Comparison of ENCODE assay signal across 1 cellular context in the genomic region with DNA sequence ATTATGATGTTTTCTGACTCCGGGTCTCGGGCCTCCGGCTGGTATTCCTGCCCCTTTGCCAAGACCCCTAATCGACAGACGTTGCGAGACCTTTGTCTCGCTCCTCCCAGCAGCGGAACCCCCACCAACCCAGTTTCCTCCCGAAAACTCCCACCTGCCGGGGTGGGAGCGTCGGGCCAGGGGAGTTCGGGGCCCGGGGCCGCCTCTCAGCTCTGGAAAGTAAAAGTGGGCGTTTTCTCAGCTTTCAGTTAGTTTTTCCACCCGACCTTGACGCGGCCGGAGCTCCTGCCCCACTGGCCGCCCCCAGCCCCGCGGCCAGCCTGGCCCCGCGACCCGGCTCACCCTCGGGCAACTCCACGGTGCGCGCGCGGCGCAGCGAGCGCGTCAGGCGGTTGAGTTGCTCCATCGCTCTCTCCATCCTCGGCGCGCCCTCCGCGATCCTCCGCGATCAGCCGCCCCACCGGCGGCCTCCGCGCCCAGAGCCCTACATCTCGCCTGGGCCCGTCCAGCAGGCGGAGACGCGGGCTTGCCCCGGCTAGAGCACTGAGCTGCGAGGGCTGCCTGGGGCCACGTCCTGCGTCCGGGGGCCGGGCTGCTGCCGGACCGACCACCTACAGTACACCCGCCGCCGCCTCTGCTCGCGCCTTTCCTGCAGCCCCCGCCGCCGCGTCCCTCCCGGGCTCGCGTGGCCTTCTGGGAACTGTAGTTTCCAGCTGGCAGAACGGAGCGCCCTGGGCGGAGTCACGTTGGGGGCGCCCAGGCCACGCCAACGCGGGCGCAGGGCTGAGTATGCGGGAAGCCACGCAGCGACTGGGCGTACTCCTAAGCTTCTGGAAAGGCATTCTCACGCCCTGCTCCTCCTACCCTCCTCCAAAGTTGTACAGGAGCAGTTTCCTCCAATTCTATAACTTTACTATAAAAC.
A peak's percentile ranks its signal among the peaks of the same experiment; 100 is the strongest.
TF ChIP-seq lines count a peak whose summit lies in the region.

A gene with protein sequence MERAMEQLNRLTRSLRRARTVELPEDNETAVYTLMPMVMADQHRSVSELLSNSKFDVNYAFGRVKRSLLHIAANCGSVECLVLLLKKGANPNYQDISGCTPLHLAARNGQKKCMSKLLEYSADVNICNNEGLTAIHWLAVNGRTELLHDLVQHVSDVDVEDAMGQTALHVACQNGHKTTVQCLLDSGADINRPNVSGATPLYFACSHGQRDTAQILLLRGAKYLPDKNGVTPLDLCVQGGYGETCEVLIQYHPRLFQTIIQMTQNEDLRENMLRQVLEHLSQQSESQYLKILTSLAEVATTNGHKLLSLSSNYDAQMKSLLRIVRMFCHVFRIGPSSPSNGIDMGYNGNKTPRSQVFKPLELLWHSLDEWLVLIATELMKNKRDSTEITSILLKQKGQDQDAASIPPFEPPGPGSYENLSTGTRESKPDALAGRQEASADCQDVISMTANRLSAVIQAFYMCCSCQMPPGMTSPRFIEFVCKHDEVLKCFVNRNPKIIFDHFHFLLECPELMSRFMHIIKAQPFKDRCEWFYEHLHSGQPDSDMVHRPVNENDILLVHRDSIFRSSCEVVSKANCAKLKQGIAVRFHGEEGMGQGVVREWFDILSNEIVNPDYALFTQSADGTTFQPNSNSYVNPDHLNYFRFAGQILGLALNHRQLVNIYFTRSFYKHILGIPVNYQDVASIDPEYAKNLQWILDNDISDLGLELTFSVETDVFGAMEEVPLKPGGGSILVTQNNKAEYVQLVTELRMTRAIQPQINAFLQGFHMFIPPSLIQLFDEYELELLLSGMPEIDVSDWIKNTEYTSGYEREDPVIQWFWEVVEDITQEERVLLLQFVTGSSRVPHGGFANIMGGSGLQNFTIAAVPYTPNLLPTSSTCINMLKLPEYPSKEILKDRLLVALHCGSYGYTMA (minus strand): TSS at position 695 of the 922 bp plus-strand sequence. CDS start 277 bp downstream, at position 418.

TF ChIP-seq in K562, 482 proteins besides CTCF, POLR2A, EP300 and RAD21 (continued from another document and continues in another):
- TF ChIP-seq, protein P1, sequence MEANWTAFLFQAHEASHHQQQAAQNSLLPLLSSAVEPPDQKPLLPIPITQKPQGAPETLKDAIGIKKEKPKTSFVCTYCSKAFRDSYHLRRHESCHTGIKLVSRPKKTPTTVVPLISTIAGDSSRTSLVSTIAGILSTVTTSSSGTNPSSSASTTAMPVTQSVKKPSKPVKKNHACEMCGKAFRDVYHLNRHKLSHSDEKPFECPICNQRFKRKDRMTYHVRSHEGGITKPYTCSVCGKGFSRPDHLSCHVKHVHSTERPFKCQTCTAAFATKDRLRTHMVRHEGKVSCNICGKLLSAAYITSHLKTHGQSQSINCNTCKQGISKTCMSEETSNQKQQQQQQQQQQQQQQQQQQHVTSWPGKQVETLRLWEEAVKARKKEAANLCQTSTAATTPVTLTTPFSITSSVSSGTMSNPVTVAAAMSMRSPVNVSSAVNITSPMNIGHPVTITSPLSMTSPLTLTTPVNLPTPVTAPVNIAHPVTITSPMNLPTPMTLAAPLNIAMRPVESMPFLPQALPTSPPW (CRISPR knock-in tag; IDR thresholded peaks at IDR 0.05) = peak; percentile 87
- TF ChIP-seq PCBP2 (IDR thresholded peaks at IDR 0.05; ENCODE audit: low read depth, low read length, poor library complexity, severe bottlenecking) (no peak), BCL6 (CRISPR knock-in tag; IDR thresholded peaks at IDR 0.05) (no peak), FOXK1 (CRISPR knock-in tag; IDR thresholded peaks at IDR 0.05; ENCODE audit: borderline replicate concordance) (no peak), EZH2 (IDR thresholded peaks at IDR 0.05; ENCODE audit: borderline replicate concordance, low read depth, low read length) (no peak), MBD2 (IDR thresholded peaks at IDR 0.05; ENCODE audit: borderline replicate concordance, low read depth) (peak; percentile 64; the same call in 1 of the 2 replicates), POU5F1 (IDR thresholded peaks at IDR 0.05; ENCODE audit: borderline replicate concordance, low read depth, low read length, partially characterized antibody) (no peak), HLTF (IDR thresholded peaks at IDR 0.05) (no peak), NFE2 (IDR thresholded peaks at IDR 0.05; ENCODE audit: low read depth) (no peak), FOXJ3 (CRISPR knock-in tag; IDR thresholded peaks at IDR 0.05) (no peak), HMG20A (CRISPR knock-in tag; conservative IDR thresholded peaks at IDR 0.05) (no peak), GABPB2 (CRISPR knock-in tag; conservative IDR thresholded peaks at IDR 0.05) (no peak), ZNF551 (CRISPR knock-in tag; IDR thresholded peaks at IDR 0.05) (no peak), MTA2 (IDR thresholded peaks at IDR 0.05; ENCODE audit: low read depth) (no peak), ZNF347 (CRISPR knock-in tag; IDR thresholded peaks at IDR 0.05; ENCODE audit: low read depth) (no peak), NR2C1 (IDR thresholded peaks at IDR 0.05) (no peak), NR2C1 (tag; IDR thresholded peaks at IDR 0.05) (peak; percentile 51), TEAD1 (CRISPR knock-in tag; IDR thresholded peaks at IDR 0.05) (peak in 1 of 2 experiments; percentile 23; a peak in 1 of 4 replicates), FOXA1 (IDR thresholded peaks at IDR 0.05; ENCODE audit: borderline replicate concordance) (no peak), HSF4 (CRISPR knock-in tag; IDR thresholded peaks at IDR 0.05; ENCODE audit: borderline replicate concordance) (no peak), BRCA1 (IDR thresholded peaks at IDR 0.05) (no peak), BRCA1 (CRISPR knock-in tag; IDR thresholded peaks at IDR 0.05) (no peak), RBFOX2 (IDR thresholded peaks at IDR 0.05; ENCODE audit: low read depth, low read length) (peak; percentile 87), POLR2B (IDR thresholded peaks at IDR 0.05; ENCODE audit: low read depth, partially characterized antibody) (peak; percentile 44), KHSRP (IDR thresholded peaks at IDR 0.05) (no peak), TAL1 (IDR thresholded peaks at IDR 0.05) (no peak), ZNF778 (CRISPR knock-in tag; IDR thresholded peaks at IDR 0.05) (no peak), MYC (IDR thresholded peaks at IDR 0.05; ENCODE audit: low read depth, low read length) (peak; percentile 76), MYC (CRISPR knock-in tag; IDR thresholded peaks at IDR 0.05; ENCODE audit: borderline replicate concordance, low read depth) (no peak), NR4A1 (CRISPR knock-in tag; IDR thresholded peaks at IDR 0.05) (no peak), NR4A1 (tag; IDR thresholded peaks at IDR 0.05) (no peak), ZNF75A (CRISPR knock-in tag; IDR thresholded peaks at IDR 0.05) (no peak), ZBTB7A (IDR thresholded peaks at IDR 0.05; ENCODE audit: borderline replicate concordance, control insufficient read depth, low read depth, low read length) (0 out of 2 replicates have a peak, but pooled peaks have one; percentile 28), KLF13 (tag; IDR thresholded peaks at IDR 0.05; ENCODE audit: borderline replicate concordance, low read depth) (peak; percentile 96), ZNF232 (CRISPR knock-in tag; IDR thresholded peaks at IDR 0.05) (no peak), SPI1 (IDR thresholded peaks at IDR 0.05; ENCODE audit: borderline replicate concordance, low read depth, low read length) (no peak), RFX5 (IDR thresholded peaks at IDR 0.05; ENCODE audit: low read depth, low read length) (no peak), KLF16 (IDR thresholded peaks at IDR 0.05) (no peak)
- TF ChIP-seq, protein P2, sequence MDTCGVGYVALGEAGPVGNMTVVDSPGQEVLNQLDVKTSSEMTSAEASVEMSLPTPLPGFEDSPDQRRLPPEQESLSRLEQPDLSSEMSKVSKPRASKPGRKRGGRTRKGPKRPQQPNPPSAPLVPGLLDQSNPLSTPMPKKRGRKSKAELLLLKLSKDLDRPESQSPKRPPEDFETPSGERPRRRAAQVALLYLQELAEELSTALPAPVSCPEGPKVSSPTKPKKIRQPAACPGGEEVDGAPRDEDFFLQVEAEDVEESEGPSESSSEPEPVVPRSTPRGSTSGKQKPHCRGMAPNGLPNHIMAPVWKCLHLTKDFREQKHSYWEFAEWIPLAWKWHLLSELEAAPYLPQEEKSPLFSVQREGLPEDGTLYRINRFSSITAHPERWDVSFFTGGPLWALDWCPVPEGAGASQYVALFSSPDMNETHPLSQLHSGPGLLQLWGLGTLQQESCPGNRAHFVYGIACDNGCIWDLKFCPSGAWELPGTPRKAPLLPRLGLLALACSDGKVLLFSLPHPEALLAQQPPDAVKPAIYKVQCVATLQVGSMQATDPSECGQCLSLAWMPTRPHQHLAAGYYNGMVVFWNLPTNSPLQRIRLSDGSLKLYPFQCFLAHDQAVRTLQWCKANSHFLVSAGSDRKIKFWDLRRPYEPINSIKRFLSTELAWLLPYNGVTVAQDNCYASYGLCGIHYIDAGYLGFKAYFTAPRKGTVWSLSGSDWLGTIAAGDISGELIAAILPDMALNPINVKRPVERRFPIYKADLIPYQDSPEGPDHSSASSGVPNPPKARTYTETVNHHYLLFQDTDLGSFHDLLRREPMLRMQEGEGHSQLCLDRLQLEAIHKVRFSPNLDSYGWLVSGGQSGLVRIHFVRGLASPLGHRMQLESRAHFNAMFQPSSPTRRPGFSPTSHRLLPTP (IDR thresholded peaks at IDR 0.05; ENCODE audit: borderline replicate concordance, extremely low read depth, insufficient read length) = no peak
- TF ChIP-seq, protein P3, sequence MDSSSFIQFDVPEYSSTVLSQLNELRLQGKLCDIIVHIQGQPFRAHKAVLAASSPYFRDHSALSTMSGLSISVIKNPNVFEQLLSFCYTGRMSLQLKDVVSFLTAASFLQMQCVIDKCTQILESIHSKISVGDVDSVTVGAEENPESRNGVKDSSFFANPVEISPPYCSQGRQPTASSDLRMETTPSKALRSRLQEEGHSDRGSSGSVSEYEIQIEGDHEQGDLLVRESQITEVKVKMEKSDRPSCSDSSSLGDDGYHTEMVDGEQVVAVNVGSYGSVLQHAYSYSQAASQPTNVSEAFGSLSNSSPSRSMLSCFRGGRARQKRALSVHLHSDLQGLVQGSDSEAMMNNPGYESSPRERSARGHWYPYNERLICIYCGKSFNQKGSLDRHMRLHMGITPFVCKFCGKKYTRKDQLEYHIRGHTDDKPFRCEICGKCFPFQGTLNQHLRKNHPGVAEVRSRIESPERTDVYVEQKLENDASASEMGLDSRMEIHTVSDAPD (CRISPR knock-in tag; IDR thresholded peaks at IDR 0.05) = no peak
- TF ChIP-seq, protein P4, sequence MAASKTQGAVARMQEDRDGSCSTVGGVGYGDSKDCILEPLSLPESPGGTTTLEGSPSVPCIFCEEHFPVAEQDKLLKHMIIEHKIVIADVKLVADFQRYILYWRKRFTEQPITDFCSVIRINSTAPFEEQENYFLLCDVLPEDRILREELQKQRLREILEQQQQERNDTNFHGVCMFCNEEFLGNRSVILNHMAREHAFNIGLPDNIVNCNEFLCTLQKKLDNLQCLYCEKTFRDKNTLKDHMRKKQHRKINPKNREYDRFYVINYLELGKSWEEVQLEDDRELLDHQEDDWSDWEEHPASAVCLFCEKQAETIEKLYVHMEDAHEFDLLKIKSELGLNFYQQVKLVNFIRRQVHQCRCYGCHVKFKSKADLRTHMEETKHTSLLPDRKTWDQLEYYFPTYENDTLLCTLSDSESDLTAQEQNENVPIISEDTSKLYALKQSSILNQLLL (CRISPR knock-in tag; IDR thresholded peaks at IDR 0.05; ENCODE audit: borderline replicate concordance) = no peak
- TF ChIP-seq, protein P5, sequence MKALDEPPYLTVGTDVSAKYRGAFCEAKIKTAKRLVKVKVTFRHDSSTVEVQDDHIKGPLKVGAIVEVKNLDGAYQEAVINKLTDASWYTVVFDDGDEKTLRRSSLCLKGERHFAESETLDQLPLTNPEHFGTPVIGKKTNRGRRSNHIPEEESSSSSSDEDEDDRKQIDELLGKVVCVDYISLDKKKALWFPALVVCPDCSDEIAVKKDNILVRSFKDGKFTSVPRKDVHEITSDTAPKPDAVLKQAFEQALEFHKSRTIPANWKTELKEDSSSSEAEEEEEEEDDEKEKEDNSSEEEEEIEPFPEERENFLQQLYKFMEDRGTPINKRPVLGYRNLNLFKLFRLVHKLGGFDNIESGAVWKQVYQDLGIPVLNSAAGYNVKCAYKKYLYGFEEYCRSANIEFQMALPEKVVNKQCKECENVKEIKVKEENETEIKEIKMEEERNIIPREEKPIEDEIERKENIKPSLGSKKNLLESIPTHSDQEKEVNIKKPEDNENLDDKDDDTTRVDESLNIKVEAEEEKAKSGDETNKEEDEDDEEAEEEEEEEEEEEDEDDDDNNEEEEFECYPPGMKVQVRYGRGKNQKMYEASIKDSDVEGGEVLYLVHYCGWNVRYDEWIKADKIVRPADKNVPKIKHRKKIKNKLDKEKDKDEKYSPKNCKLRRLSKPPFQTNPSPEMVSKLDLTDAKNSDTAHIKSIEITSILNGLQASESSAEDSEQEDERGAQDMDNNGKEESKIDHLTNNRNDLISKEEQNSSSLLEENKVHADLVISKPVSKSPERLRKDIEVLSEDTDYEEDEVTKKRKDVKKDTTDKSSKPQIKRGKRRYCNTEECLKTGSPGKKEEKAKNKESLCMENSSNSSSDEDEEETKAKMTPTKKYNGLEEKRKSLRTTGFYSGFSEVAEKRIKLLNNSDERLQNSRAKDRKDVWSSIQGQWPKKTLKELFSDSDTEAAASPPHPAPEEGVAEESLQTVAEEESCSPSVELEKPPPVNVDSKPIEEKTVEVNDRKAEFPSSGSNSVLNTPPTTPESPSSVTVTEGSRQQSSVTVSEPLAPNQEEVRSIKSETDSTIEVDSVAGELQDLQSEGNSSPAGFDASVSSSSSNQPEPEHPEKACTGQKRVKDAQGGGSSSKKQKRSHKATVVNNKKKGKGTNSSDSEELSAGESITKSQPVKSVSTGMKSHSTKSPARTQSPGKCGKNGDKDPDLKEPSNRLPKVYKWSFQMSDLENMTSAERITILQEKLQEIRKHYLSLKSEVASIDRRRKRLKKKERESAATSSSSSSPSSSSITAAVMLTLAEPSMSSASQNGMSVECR (CRISPR knock-in tag; IDR thresholded peaks at IDR 0.05) = peak; percentile 86
- TF ChIP-seq, protein P6, sequence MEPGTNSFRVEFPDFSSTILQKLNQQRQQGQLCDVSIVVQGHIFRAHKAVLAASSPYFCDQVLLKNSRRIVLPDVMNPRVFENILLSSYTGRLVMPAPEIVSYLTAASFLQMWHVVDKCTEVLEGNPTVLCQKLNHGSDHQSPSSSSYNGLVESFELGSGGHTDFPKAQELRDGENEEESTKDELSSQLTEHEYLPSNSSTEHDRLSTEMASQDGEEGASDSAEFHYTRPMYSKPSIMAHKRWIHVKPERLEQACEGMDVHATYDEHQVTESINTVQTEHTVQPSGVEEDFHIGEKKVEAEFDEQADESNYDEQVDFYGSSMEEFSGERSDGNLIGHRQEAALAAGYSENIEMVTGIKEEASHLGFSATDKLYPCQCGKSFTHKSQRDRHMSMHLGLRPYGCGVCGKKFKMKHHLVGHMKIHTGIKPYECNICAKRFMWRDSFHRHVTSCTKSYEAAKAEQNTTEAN (CRISPR knock-in tag; IDR thresholded peaks at IDR 0.05) = no peak
- TF ChIP-seq, protein P7, sequence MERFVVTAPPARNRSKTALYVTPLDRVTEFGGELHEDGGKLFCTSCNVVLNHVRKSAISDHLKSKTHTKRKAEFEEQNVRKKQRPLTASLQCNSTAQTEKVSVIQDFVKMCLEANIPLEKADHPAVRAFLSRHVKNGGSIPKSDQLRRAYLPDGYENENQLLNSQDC (CRISPR knock-in tag; IDR thresholded peaks at IDR 0.05) = no peak
- TF ChIP-seq, protein P8, sequence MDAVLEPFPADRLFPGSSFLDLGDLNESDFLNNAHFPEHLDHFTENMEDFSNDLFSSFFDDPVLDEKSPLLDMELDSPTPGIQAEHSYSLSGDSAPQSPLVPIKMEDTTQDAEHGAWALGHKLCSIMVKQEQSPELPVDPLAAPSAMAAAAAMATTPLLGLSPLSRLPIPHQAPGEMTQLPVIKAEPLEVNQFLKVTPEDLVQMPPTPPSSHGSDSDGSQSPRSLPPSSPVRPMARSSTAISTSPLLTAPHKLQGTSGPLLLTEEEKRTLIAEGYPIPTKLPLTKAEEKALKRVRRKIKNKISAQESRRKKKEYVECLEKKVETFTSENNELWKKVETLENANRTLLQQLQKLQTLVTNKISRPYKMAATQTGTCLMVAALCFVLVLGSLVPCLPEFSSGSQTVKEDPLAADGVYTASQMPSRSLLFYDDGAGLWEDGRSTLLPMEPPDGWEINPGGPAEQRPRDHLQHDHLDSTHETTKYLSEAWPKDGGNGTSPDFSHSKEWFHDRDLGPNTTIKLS (IDR thresholded peaks at IDR 0.05; ENCODE audit: borderline replicate concordance, low read depth) = peak; percentile 95
